ENCODE assay signal across 8 cellular contexts in the genomic region with DNA sequence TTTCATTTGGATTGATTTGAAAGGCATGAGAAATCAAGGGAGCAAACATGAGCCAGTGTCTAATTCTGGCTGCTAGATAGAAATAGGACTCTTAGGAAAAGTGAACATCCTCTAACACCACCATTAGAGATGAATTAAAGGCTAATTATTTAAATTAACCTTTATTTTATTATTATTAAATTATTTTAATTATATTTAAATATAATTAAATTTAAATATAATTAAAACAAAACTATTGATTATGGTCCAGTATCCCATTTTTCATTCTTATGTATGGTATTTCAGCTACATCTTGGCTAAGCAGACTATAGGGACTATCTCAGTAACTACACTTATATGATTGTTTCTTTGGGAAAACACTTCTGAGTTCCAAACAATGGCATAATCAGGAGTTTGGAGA.
"Had no signal": no experiment of that assay in that cellular context is flagged by ENCODE, and none has a peak within 500 bp of the region (broad histone marks: within the 10 kb centered on the region; RNA-seq: fewer than 3 reads in every experiment).

No MANE protein-coding gene starts in this region.

- DNase-seq: GDM1, GF-D8 had no signal

- FAIRE-seq: G401.6, GM12878, GM12891, GM12892, GM18507, GM19239 had no signal

- ATAC-seq: GM12878 had no signal
